ENCODE assay signal across 24 cellular contexts in the genomic region with DNA sequence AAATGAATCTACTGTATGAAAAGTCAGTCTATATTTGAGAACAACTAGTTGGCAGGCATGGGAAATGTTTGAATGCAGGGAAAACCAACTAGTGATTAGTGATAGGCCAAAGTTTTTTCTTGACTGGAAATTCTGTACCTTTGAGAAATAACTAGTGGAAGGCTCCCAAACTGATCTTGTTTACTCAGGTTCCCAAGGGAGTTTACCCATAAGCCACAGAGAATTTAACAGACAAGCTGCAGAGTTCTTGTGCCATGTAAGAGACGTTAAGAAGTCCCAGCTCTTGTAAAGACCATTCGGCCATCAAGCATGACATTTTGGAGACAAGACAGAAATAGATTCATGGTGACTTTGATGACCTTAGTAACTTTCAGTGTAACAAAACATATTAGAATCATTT.
"Had no signal": no experiment of that assay in that cellular context is flagged by ENCODE, and none has a peak within 500 bp of the region (broad histone marks: within the 10 kb centered on the region; RNA-seq: fewer than 3 reads in every experiment).

No MANE protein-coding gene starts in this region.

- DNase-seq: activated CD4-positive, alpha-beta T cell treated with anti-CD3 and anti-CD28 coated beads for 4 hours; activated CD4-positive, alpha-beta T cell treated with anti-CD3 and anti-CD28 coated beads, Interleukin-2, amount 50 U/mL, for 4 hours; activated effector memory CD4-positive, alpha-beta T cell treated with Interleukin-2 at 50 U/mL for 16 hours; activated naive CD4-positive, alpha-beta T cell treated with Interleukin-2 at 50 U/mL for 16 hours; anterior cingulate cortex; cerebellar nuclear complex; colonic mucosa; effector CD8-positive, alpha-beta T cell; esophagus squamous epithelium; islet precursor cell; left ventricle myocardium superior; mucosa of descending colon; naive B cell; nephron progenitor cell; right lobe of liver; stimulated activated CD4-positive, alpha-beta T cell treated with anti-CD3 and anti-CD28 coated beads, Interleukin-12 subunit alpha, Interleukin-12 subunit beta, amount 100 ng/mL, for 4 hours; stimulated activated CD4-positive, alpha-beta T cell treated with anti-CD3 and anti-CD28 coated beads, Interleukin-4, amount 100 ng/mL, for 1 hour; T-helper 9 cell; uterus had no signal

- H3K9me3 ChIP-seq: colonic mucosa, esophagus squamous epithelium, mucosa of descending colon, neutrophil, right lobe of liver, thoracic aorta, uterus had no signal

- H3K27me3 ChIP-seq: colonic mucosa, esophagus squamous epithelium, neutrophil, right lobe of liver, uterus had no signal

- ATAC-seq: left ventricle myocardium superior, mucosa of descending colon, right lobe of liver had no signal

- H3K27ac ChIP-seq: colonic mucosa, epithelial cell of prostate, esophagus squamous epithelium, neutrophil, right lobe of liver, skin epidermis, thoracic aorta, uterus, VCaP had no signal

- H3K4me1 ChIP-seq: colonic mucosa, esophagus squamous epithelium, right lobe of liver, uterus had no signal

- H3K4me3 ChIP-seq: colonic mucosa, esophagus squamous epithelium, mucosa of descending colon, right lobe of liver, skin epidermis, thoracic aorta, uterus had no signal

- H3K36me3 ChIP-seq: colonic mucosa, esophagus squamous epithelium, neutrophil, right lobe of liver, thoracic aorta, uterus had no signal
